18 cellular contexts compared by ENCODE assay signal in genomic region chr7:25779002-25779546, GRCh38.
"Had no signal": no experiment of that assay in that cellular context is flagged by ENCODE, and none has a peak within 500 bp of the region (broad histone marks: within the 10 kb centered on the region; RNA-seq: fewer than 3 reads in every experiment).

No MANE protein-coding gene starts in this region.

- H3K9me3 Mint-ChIP-seq: type B pancreatic cell had no signal

- H3K4me2 ChIP-seq: smooth muscle cell had no signal

- H3K27ac ChIP-seq: colonic mucosa, foreskin keratinocyte, heart left ventricle, right atrium auricular region, suprapubic skin, thyroid gland had no signal

- H3K4me3 Mint-ChIP-seq: naive thymus-derived CD4-positive, alpha-beta T cell; stimulated activated effector memory CD8-positive, alpha-beta T cell treated with anti-CD3 and anti-CD28 coated beads, Interleukin-12 subunit alpha, Interleukin-12 subunit beta, amount 100 ng/mL, for 72 hours; type B pancreatic cell had no signal

- H3K4me1 ChIP-seq: colonic mucosa, foreskin keratinocyte, right atrium auricular region, suprapubic skin had no signal

- H3K36me3 Mint-ChIP-seq: naive thymus-derived CD4-positive, alpha-beta T cell; stimulated activated effector memory CD8-positive, alpha-beta T cell treated with anti-CD3 and anti-CD28 coated beads, Interleukin-12 subunit alpha, Interleukin-12 subunit beta, amount 100 ng/mL, for 72 hours; type B pancreatic cell had no signal

- DNase-seq: colonic mucosa; dermis blood vessel endothelial cell; foreskin keratinocyte; hippocampal formation; left colon; mammary epithelial cell; naive thymus-derived CD4-positive, alpha-beta T cell; posterior cingulate gyrus; stimulated activated CD4-positive, alpha-beta T cell treated with anti-CD3 and anti-CD28 coated beads, Interleukin-2, amount 100 ng/mL, for 48 hours; stimulated activated CD8-positive, alpha-beta memory T cell treated with anti-CD3 and anti-CD28 coated beads, Interleukin-4, amount 100 ng/mL, for 48 hours; stimulated activated naive CD8-positive, alpha-beta T cell treated with anti-CD3 and anti-CD28 coated beads, Interleukin-15, Interleukin-2, amounts not matched to agents 100 U/mL and 50 U/mL, for 24 hours; thyroid gland had no signal

- H3K4me1 Mint-ChIP-seq: naive thymus-derived CD4-positive, alpha-beta T cell; stimulated activated effector memory CD8-positive, alpha-beta T cell treated with anti-CD3 and anti-CD28 coated beads, Interleukin-12 subunit alpha, Interleukin-12 subunit beta, amount 100 ng/mL, for 72 hours had no signal

- H3K27me3 ChIP-seq: colonic mucosa, heart left ventricle, right atrium auricular region, suprapubic skin, thyroid gland had no signal

- H3K27ac Mint-ChIP-seq: naive thymus-derived CD4-positive, alpha-beta T cell; stimulated activated effector memory CD8-positive, alpha-beta T cell treated with anti-CD3 and anti-CD28 coated beads, Interleukin-12 subunit alpha, Interleukin-12 subunit beta, amount 100 ng/mL, for 72 hours; type B pancreatic cell had no signal

- H3K36me3 ChIP-seq: colonic mucosa, heart left ventricle, right atrium auricular region, suprapubic skin, thyroid gland had no signal

- H3K4me3 ChIP-seq: colonic mucosa, heart left ventricle, right atrium auricular region, smooth muscle cell, suprapubic skin, thyroid gland had no signal

- ATAC-seq: foreskin keratinocyte; heart left ventricle; left colon; naive thymus-derived CD4-positive, alpha-beta T cell; stimulated activated effector memory CD8-positive, alpha-beta T cell treated with anti-CD3 and anti-CD28 coated beads, Interleukin-12 subunit alpha, Interleukin-12 subunit beta, amount 100 ng/mL, for 72 hours; stimulated activated naive CD8-positive, alpha-beta T cell treated with anti-CD3 and anti-CD28 coated beads, Interleukin-15, Interleukin-2, amounts not matched to agents 100 U/mL and 50 U/mL, for 24 hours had no signal

- H3K9me3 ChIP-seq: colonic mucosa, heart left ventricle, right atrium auricular region, suprapubic skin, thyroid gland had no signal
